Comparison of ENCODE assay signal across 16 cellular contexts in the genomic region with DNA sequence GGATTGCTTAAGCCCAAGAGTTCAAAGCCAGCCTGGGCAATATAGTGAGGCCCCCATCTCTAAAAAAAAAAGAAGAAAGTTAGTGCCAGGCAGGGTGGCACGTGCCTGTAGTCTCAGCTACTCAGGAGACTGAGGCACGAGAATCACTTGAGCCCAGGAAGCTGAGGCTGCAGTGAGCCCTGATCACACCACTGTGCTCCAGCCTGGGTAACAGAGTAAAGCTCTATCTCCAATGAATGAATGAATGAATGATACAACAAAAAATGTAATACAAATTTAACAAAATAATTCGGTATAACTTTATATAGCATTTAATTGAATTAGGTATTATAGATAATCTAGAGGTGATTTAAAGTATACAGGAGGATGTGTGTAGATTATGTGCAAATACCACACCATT.
"Had no signal": no experiment of that assay in that cellular context is flagged by ENCODE, and none has a peak within 500 bp of the region (broad histone marks: within the 10 kb centered on the region; RNA-seq: fewer than 3 reads in every experiment).

No MANE protein-coding gene starts in this region.

- H3K4me3 ChIP-seq: esophagus muscularis mucosa, gastrocnemius medialis, heart right ventricle, psoas muscle, right lobe of liver had no signal

- H3K27ac ChIP-seq: epithelial cell of prostate, esophagus muscularis mucosa, gastrocnemius medialis, heart right ventricle, neutrophil, psoas muscle, right lobe of liver had no signal

- H3K9me3 Mint-ChIP-seq: stimulated activated naive B cell treated with anti-CD40 and anti-IgM and Interleukin-4, amounts not matched to agents 10 μg/mL and 1 μg/mL and 100 μg/mL, for 72 hours; type B pancreatic cell had no signal

- H3K4me3 Mint-ChIP-seq: stimulated activated naive B cell treated with anti-CD40 and anti-IgM and Interleukin-4, amounts not matched to agents 10 μg/mL and 1 μg/mL and 100 μg/mL, for 72 hours; type B pancreatic cell had no signal

- H3K27me3 Mint-ChIP-seq: stimulated activated naive B cell treated with anti-CD40 and anti-IgM and Interleukin-4, amounts not matched to agents 10 μg/mL and 1 μg/mL and 100 μg/mL, for 72 hours; type B pancreatic cell had no signal

- DNase-seq: effector memory CD4-positive, alpha-beta T cell; gastrocnemius medialis; heart right ventricle; hypothalamus; islet precursor cell; mammary epithelial cell; psoas muscle; retina; right lobe of liver; stimulated activated CD4-positive, alpha-beta T cell treated with anti-CD3 and anti-CD28 coated beads, Interleukin-4, amount 100 ng/mL, for 24 hours; stimulated activated naive B cell treated with anti-CD40 and anti-IgM and Interleukin-4, amounts not matched to agents 10 μg/mL and 1 μg/mL and 100 μg/mL, for 72 hours had no signal

- ATAC-seq: gastrocnemius medialis; heart right ventricle; left lobe of liver; psoas muscle; right lobe of liver; stimulated activated naive B cell treated with anti-CD40 and anti-IgM and Interleukin-4, amounts not matched to agents 10 μg/mL and 1 μg/mL and 100 μg/mL, for 72 hours had no signal

- H3K9me3 ChIP-seq: esophagus muscularis mucosa, gastrocnemius medialis, heart right ventricle, neutrophil, psoas muscle, right lobe of liver had no signal

- H3K36me3 Mint-ChIP-seq: type B pancreatic cell had no signal

- H3K27ac Mint-ChIP-seq: type B pancreatic cell had no signal

- H3K36me3 ChIP-seq: gastrocnemius medialis, right lobe of liver had no signal
